ENCODE assay signal across 8 cellular contexts in genomic region chr1:212665241-212666115, GRCh38. TPM values are rescaled to one million over a fixed set of nuclear protein-coding genes. Genes with fewer than 3 reads are reported as not detected.
DNase-seq lines count a peak whose midpoint lies in the region; ATAC-seq and TF ChIP-seq lines count a peak whose summit lies in the region.

No MANE protein-coding gene starts in this region.

- DNase-seq in 8988T (peak; percentile 74), NCI-H226 (peak; percentile 38), left lung (peak; percentile 85 to 97)
- peak; percentile 91 for DNase-seq in activated CD4-positive, alpha-beta T cell treated with anti-CD3 and anti-CD28 coated beads for 36 hours
- DNase-seq in stimulated activated CD4-positive, alpha-beta T cell treated with anti-CD3 and anti-CD28 coated beads, Interleukin-2, amount 100 ng/mL, for 24 hours: peak; percentile 85 to 89

- no peaks in the 10 kb centered on the region for H3K27me3 ChIP-seq in left lung

- CTCF ChIA-PET in activated CD4-positive, alpha-beta T cell treated with anti-CD3 and anti-CD28 coated beads for 36 hours (lab: Charles Lee): interaction anchor here (0.6 to 3.8 kb wide), 51 partner anchors 9 to 331 kb away, joined by 3 to 88 read pairs (median 4); partner anchors contain the start of genes FLVCR1, NSL1 and TATDN3

- H3K27me3 Mint-ChIP-seq in activated CD4-positive, alpha-beta T cell treated with anti-CD3 and anti-CD28 coated beads for 36 hours: peaks cover 3% of the 10 kb centered on the region

- peaks cover 8 to 53% of the 10 kb centered on the region in 2 donors for H3K4me1 ChIP-seq in left lung

- H3K4me3 Mint-ChIP-seq in activated CD4-positive, alpha-beta T cell treated with anti-CD3 and anti-CD28 coated beads for 36 hours: peak overlapping the region; percentile 57

- POLR2A ChIA-PET in activated CD4-positive, alpha-beta T cell treated with anti-CD3 and anti-CD28 coated beads for 36 hours (lab: Charles Lee): interaction anchor here (0.6 to 1.3 kb wide), 7 partner anchors 19 to 323 kb away, joined by 3 to 6 read pairs (median 3); partner anchors contain the start of genes ATF3 and BATF3

- H3K27ac ChIP-seq in cingulate gyrus (ENCODE audit: low read depth, low read length): peak overlapping the region; percentile 49
- H3K27ac ChIP-seq in left lung: peak overlapping the region in 1 of 2 donors; percentile 78

- peak overlapping the region; percentile 40 to 49 for H3K4me3 ChIP-seq in left lung

- no peaks in the 10 kb centered on the region for H3K9me3 Mint-ChIP-seq in activated CD4-positive, alpha-beta T cell treated with anti-CD3 and anti-CD28 coated beads for 36 hours (ENCODE audit: low read depth)

- intact Hi-C loops in activated CD4-positive, alpha-beta T cell treated with anti-CD3 and anti-CD28 coated beads for 36 hours (cut with DNase I, micrococcal nuclease): loop anchor here (1.0 to 5.0 kb wide), 8 partner anchors 34 to 330 kb away; partner anchors contain the start of genes BATF3 (in 1 of the 2) and FLVCR1 (in 1 of the 2)
- intact Hi-C loops in left lung (cut with DNase I): loop anchor here in 1 of 2 donors (5.0 kb wide), 1 partner anchor 117 kb away; no protein-coding TSS in a partner anchor

- peak; percentile 95 to 97 for TF ChIP-seq CTCF in left lung (IDR thresholded peaks at IDR 0.05)

- ATAC-seq in GM18517 (IDR thresholded peaks at IDR 0.05; ENCODE audit: unreplicated experiment) (peak; percentile 77), HG03095 (IDR thresholded peaks at IDR 0.05; ENCODE audit: unreplicated experiment) (peak; percentile 89), left lung (peak; percentile 97)
- ATAC-seq in activated CD4-positive, alpha-beta T cell treated with anti-CD3 and anti-CD28 coated beads for 36 hours: peak; percentile 98

- peaks cover 15% of the 10 kb centered on the region for H3K4me1 Mint-ChIP-seq in activated CD4-positive, alpha-beta T cell treated with anti-CD3 and anti-CD28 coated beads for 36 hours

- H3K36me3 Mint-ChIP-seq in activated CD4-positive, alpha-beta T cell treated with anti-CD3 and anti-CD28 coated beads for 36 hours (ENCODE audit: low read depth): no peaks in the 10 kb centered on the region

- H3K27ac Mint-ChIP-seq in activated CD4-positive, alpha-beta T cell treated with anti-CD3 and anti-CD28 coated beads for 36 hours: peak overlapping the region; percentile 77

- H3K9me3 ChIP-seq in left lung: no peaks in the 10 kb centered on the region

- no peaks in the 10 kb centered on the region for H3K36me3 ChIP-seq in left lung

RNA-seq across cellular contexts. Expression of gene BATF3, which starts 34.2 kb away (rescaled TPM):
- 100 to 1,000 TPM; 129 to 149 TPM for total RNA-seq in activated CD4-positive, alpha-beta T cell treated with anti-CD3 and anti-CD28 coated beads for 36 hours
- 1 to 10 TPM; 6.4 to 9.0 TPM for total RNA-seq in left lung

RNA-seq across cellular contexts. Expression of gene ATF3, which starts 56.9 kb away (rescaled TPM):
- 10 to 100 TPM; 40.3 to 44.9 TPM for total RNA-seq in activated CD4-positive, alpha-beta T cell treated with anti-CD3 and anti-CD28 coated beads for 36 hours
- 10 to 100 TPM; 14.0 to 57.7 TPM for total RNA-seq in left lung

Comparison
In these comparisons a context has a peak if more than half of its experiments do, and no peak if none do; other contexts are left out.
1. DNase-seq: peak in every context shown above with its lines; median percentile 91 in activated CD4-positive, alpha-beta T cell treated with anti-CD3 and anti-CD28 coated beads for 36 hours; 91 in left lung; 87 in stimulated activated CD4-positive, alpha-beta T cell treated with anti-CD3 and anti-CD28 coated beads, Interleukin-2, amount 100 ng/mL, for 24 hours; 74 in 8988T; 38 in NCI-H226.
2. RNA of gene BATF3, which starts 34.2 kb away (total RNA-seq): 129 to 149 TPM in activated CD4-positive, alpha-beta T cell treated with anti-CD3 and anti-CD28 coated beads for 36 hours; 6.4 to 9.0 TPM in left lung; every median in the first group is over 10 times any median in the second.
3. Peak in every context shown above with its lines, with median percentiles within 50 percentile points of each other: ATAC-seq.